In the genomic region with DNA sequence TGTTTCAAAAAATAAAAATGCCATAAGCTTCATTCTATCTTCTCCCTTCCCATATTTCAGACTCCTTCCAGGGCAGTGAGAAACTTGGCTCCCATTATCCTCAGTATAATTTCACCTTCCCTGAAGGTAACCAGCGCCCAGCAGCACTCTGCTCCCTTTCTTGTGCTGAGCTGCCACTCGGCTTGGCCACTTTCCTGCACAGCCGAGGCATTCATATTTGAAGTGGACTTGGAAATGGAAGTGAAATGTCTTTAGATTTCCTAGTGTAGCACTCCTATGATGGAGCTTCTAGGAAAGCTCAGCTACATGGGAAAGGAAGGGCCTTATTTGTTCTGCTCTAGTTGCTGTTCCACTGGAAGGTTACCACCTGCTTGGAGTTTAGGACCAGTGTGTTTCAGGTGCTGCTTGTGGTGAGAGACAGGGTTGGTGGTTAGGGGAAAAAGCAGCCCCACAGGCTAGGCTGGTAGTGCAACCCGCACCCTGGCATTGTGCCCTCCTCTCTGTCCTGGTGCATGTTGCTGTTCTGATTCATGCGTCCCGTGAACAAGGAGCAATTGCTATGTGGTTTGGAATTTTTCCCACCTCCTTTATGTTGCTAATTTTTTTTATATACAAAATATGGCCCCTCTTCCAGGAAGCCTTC, we compare ENCODE assay signal across 10 cellular contexts. TPM values are rescaled to one million over a fixed set of nuclear protein-coding genes. Genes with fewer than 3 reads are reported as not detected.
DNase-seq lines count a peak whose midpoint lies in the region; ATAC-seq and TF ChIP-seq lines count a peak whose summit lies in the region.
"Had no signal": no experiment of that assay in that cellular context is flagged by ENCODE, and none has a peak within 500 bp of the region (broad histone marks: within the 10 kb centered on the region; RNA-seq: fewer than 3 reads in every experiment).

No MANE protein-coding gene starts in this region.

- no peaks in the 10 kb centered on the region for H3K9me3 Mint-ChIP-seq in CD8-positive, alpha-beta T cell
- H3K9me3 Mint-ChIP-seq in chondrocyte (ENCODE audit: low read depth) (no peaks in the 10 kb centered on the region), neural progenitor cell (no peaks in the 10 kb centered on the region)

- TF ChIP-seq CTCF in CD8-positive, alpha-beta T cell (IDR thresholded peaks at IDR 0.05), result no peak
- TF ChIP-seq CTCF in LNCaP clone FGC (IDR thresholded peaks at IDR 0.05; ENCODE audit: control insufficient read depth, extremely low read depth, insufficient read depth) (no peak), chondrocyte (IDR thresholded peaks at IDR 0.05) (no peak), neural progenitor cell (IDR thresholded peaks at IDR 0.05) (no peak)

- no peaks in the 10 kb centered on the region for H3K27me3 ChIP-seq in CD8-positive, alpha-beta T cell (ENCODE audit: insufficient read depth, low read length)
- no peaks in the 10 kb centered on the region for H3K27me3 ChIP-seq in neural progenitor cell

- no peak overlapping the region for H3K27ac ChIP-seq in CD8-positive, alpha-beta T cell (ENCODE audit: low read depth, low read length)
- H3K27ac ChIP-seq in neural progenitor cell, result no peak overlapping the region

- no peak overlapping the region for H3K9ac ChIP-seq in neural progenitor cell

- H4K20me1 ChIP-seq in neural progenitor cell (ENCODE audit: low read depth), result no peaks in the 10 kb centered on the region

- CTCF ChIA-PET in CD8-positive, alpha-beta T cell (lab: Charles Lee), result interaction anchor here (1.1 to 9.7 kb wide), 2 partner anchors 19 to 102 kb away, joined by 3 to 166 read pairs; no protein-coding TSS in a partner anchor

- H2AFZ ChIP-seq in neural progenitor cell (replicated peaks), result no peak overlapping the region

- peak overlapping the region; percentile 55 for H3K27ac Mint-ChIP-seq in CD8-positive, alpha-beta T cell
- H3K27ac Mint-ChIP-seq in chondrocyte (ENCODE audit: unreplicated experiment) (peak overlapping the region; percentile 62), neural progenitor cell (peak overlapping the region; percentile 84)

- H3K4me1 ChIP-seq in CD8-positive, alpha-beta T cell (ENCODE audit: insufficient read depth, low read length), result no peaks in the 10 kb centered on the region
- H3K4me1 ChIP-seq in neural progenitor cell, result no peaks in the 10 kb centered on the region

- intact Hi-C loops in CD8-positive, alpha-beta T cell (cut with DNase I, micrococcal nuclease), result no loop called here

- H3K9me3 ChIP-seq in CD8-positive, alpha-beta T cell (ENCODE audit: low read length), result no peaks in the 10 kb centered on the region
- H3K9me3 ChIP-seq in neural progenitor cell (ENCODE audit: low read depth), result no peaks in the 10 kb centered on the region
- H3K9me3 ChIP-seq: mucosa of descending colon had no signal

- peaks cover 12% of the 10 kb centered on the region for H3K36me3 ChIP-seq in CD8-positive, alpha-beta T cell (ENCODE audit: insufficient read depth, low read length)
- H3K36me3 ChIP-seq in neural progenitor cell, result no peaks in the 10 kb centered on the region

- no peak overlapping the region for H3K4me3 ChIP-seq in CD8-positive, alpha-beta T cell (ENCODE audit: low read depth, low read length)
- H3K4me3 ChIP-seq in LNCaP clone FGC (ENCODE audit: low read depth, low read length) (0 out of 2 replicates have a peak overlapping the region, but pooled peaks have one; percentile 5), neural progenitor cell (no peak overlapping the region)
- H3K4me3 ChIP-seq: mucosa of descending colon had no signal

- H3F3A ChIP-seq in neural progenitor cell (ENCODE audit: low read depth), result peaks cover 8% of the 10 kb centered on the region

- no peaks in the 10 kb centered on the region for H3K27me3 Mint-ChIP-seq in CD8-positive, alpha-beta T cell (ENCODE audit: low read depth)
- no peaks in the 10 kb centered on the region for H3K27me3 Mint-ChIP-seq in chondrocyte (ENCODE audit: low read depth)
- H3K27me3 Mint-ChIP-seq in neural progenitor cell (ENCODE audit: insufficient read depth, low read depth), result peaks cover 5% of the 10 kb centered on the region

- no peaks in the 10 kb centered on the region for H3K79me2 ChIP-seq in neural progenitor cell (ENCODE audit: low read depth)

- POLR2A ChIA-PET in CD8-positive, alpha-beta T cell (lab: Charles Lee), result no interaction called here

- no peak for DNase-seq in CD8-positive, alpha-beta T cell
- DNase-seq in LNCaP clone FGC (ENCODE audit: low read depth), result peak; percentile 93
- no peak for DNase-seq in chondrocyte (ENCODE audit: low spot score)
- DNase-seq in neural progenitor cell (ENCODE audit: low spot score), result no peak
- DNase-seq in AML-193 (lab: John Stamatoyannopoulos, UW), result no peak
- no peak for DNase-seq in midbrain (lab: John Stamatoyannopoulos, UW)
- DNase-seq in NCI-H1694 (lab: John Stamatoyannopoulos, UW), result no peak
- DNase-seq: activated CD4-positive, alpha-beta T cell treated with anti-CD3 and anti-CD28 coated beads for 48 hours; mucosa of descending colon had no signal

- H3K4me2 ChIP-seq in neural progenitor cell, result no peak overlapping the region

- H3K36me3 Mint-ChIP-seq in CD8-positive, alpha-beta T cell, result peaks cover 36% of the 10 kb centered on the region
- H3K36me3 Mint-ChIP-seq in chondrocyte (ENCODE audit: low read depth), result peaks cover 43% of the 10 kb centered on the region
- H3K36me3 Mint-ChIP-seq in neural progenitor cell, result peaks cover 30% of the 10 kb centered on the region

- H3K4me3 Mint-ChIP-seq in CD8-positive, alpha-beta T cell, result no peak overlapping the region
- no peak overlapping the region for H3K4me3 Mint-ChIP-seq in chondrocyte (ENCODE audit: unreplicated experiment)
- no peak overlapping the region for H3K4me3 Mint-ChIP-seq in neural progenitor cell

- no peak for ATAC-seq in CD8-positive, alpha-beta T cell
- ATAC-seq in GM18873 (IDR thresholded peaks at IDR 0.05; ENCODE audit: low FRiP score, unreplicated experiment), result no peak
- ATAC-seq: mucosa of descending colon had no signal

- peaks cover 4% of the 10 kb centered on the region for H3K4me1 Mint-ChIP-seq in CD8-positive, alpha-beta T cell (ENCODE audit: low read depth)
- H3K4me1 Mint-ChIP-seq in chondrocyte (ENCODE audit: low read depth) (peaks cover 31% of the 10 kb centered on the region), neural progenitor cell (no peaks in the 10 kb centered on the region)

RNA-seq across cellular contexts. Expression of a gene that starts 53.8 kb away (rescaled TPM):
- 10 to 100 TPM; 82.9 to 91.0 TPM for total RNA-seq in CD8-positive, alpha-beta T cell
- 114 to 127 TPM (median 124 TPM) in 3 replicates for total RNA-seq in chondrocyte
- total RNA-seq in neural progenitor cell (ENCODE audit: low replicate concordance), result 149 and 178 TPM in 2 replicates
